Comparison of ENCODE assay signal across 32 cellular contexts in the genomic region with DNA sequence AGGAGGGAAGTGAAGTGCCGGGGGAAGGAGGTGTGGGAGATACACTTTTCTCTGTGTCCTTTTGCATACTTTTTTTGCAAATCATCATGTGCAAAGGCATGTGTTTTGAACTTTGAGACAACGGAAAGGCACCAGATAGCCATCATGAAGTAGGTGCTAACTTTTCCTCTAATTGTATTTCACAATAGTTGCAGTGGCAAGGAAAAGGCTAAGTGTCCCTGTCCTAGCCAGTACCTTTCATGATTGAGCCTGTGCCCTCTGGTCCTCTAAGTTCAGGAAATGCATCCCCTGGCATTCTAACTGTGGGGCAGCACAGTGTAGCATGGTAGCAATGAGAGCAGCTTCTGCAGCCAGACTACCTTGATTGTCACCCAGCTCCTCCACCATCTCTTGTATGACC.
"Had no signal": no experiment of that assay in that cellular context is flagged by ENCODE, and none has a peak within 500 bp of the region (broad histone marks: within the 10 kb centered on the region; RNA-seq: fewer than 3 reads in every experiment).

No MANE protein-coding gene starts in this region.

- H3K36me3 ChIP-seq: esophagus muscularis mucosa, gastrocnemius medialis, heart left ventricle, WERI-Rb-1 had no signal

- DNase-seq: activated B cell treated with CpG ODN at 0.5 μM for 24 hours; activated CD4-positive, alpha-beta T cell treated with anti-CD3 and anti-CD28 coated beads for 48 hours; activated CD4-positive, alpha-beta T cell treated with anti-CD3 and anti-CD28 coated beads, Interleukin-2, amount 50 U/mL, for 1 hour; activated CD4-positive, alpha-beta T cell treated with anti-CD3 and anti-CD28 coated beads, Interleukin-2, amount 50 U/mL, for 48 hours; activated CD8-positive, alpha-beta T cell treated with anti-CD3 and anti-CD28 coated beads, Interleukin-2, amount 10 ng/mL, durations not matched to agents 7 days and 5 days; activated effector memory CD4-positive, alpha-beta T cell treated with Interleukin-2 at 50 U/mL for 16 hours; activated gamma-delta T cell treated with Interleukin-2 at 50 U/mL for 16 hours; activated naive CD4-positive, alpha-beta T cell treated with anti-CD3 and anti-CD28 coated beads, Interleukin-2, amount 50 U/mL, for 16 hours; activated naive CD4-positive, alpha-beta T cell treated with Interleukin-2 at 50 U/mL for 16 hours; activated T-cell treated with anti-CD3 and anti-CD28 coated beads, Interleukin-2, amount 50 U/mL, for 4 hours; amniotic stem cell; anterior cingulate cortex; body of pancreas; caudate nucleus; cortex of kidney; dermis blood vessel endothelial cell; effector CD4-positive, alpha-beta T cell; effector memory CD8-positive, alpha-beta T cell; erythroblast; foreskin keratinocyte; gastrocnemius medialis; glutamatergic neuron; heart left ventricle; T-helper 17 cell; T1000; WERI-Rb-1 had no signal

- ATAC-seq: activated CD4-positive, CD25-positive, alpha-beta regulatory T cell treated with anti-CD3 and anti-CD28 coated beads, Interleukin-2, amount 50 U/mL, for 24 hours; activated CD8-positive, alpha-beta T cell treated with anti-CD3 and anti-CD28 coated beads, Interleukin-2, amount 10 ng/mL, durations not matched to agents 7 days and 5 days; activated T-cell treated with anti-CD3 and anti-CD28 coated beads, Interleukin-2, amount 50 U/mL, for 4 hours; activated T-helper 17 cell treated with anti-CD3 and anti-CD28 coated beads, Interleukin-2, amount 50 U/mL, for 72 hours; body of pancreas; effector memory CD8-positive, alpha-beta T cell; foreskin keratinocyte; gastrocnemius medialis; heart left ventricle; T-helper 17 cell had no signal

- H3K4me3 ChIP-seq: body of pancreas, esophagus muscularis mucosa, gastrocnemius medialis, heart left ventricle had no signal

- H3K4me1 ChIP-seq: body of pancreas, esophagus muscularis mucosa, foreskin keratinocyte, gastrocnemius medialis, heart left ventricle had no signal

- H3K27me3 Mint-ChIP-seq: activated B cell treated with CpG ODN at 0.5 μM for 24 hours; activated T-helper 17 cell treated with anti-CD3 and anti-CD28 coated beads, Interleukin-2, amount 50 U/mL, for 72 hours had no signal

- FAIRE-seq: colon had no signal

- H3K27ac ChIP-seq: body of pancreas, esophagus muscularis mucosa, foreskin keratinocyte, gastrocnemius medialis, heart left ventricle, WERI-Rb-1 had no signal

- H3K9me3 ChIP-seq: body of pancreas, gastrocnemius medialis had no signal

- H3K27me3 ChIP-seq: body of pancreas, esophagus muscularis mucosa, foreskin keratinocyte, gastrocnemius medialis had no signal

- H3K4me3 Mint-ChIP-seq: activated B cell treated with CpG ODN at 0.5 μM for 24 hours; activated CD8-positive, alpha-beta T cell treated with anti-CD3 and anti-CD28 coated beads, Interleukin-2, amount 10 ng/mL, durations not matched to agents 7 days and 5 days; activated naive CD8-positive, alpha-beta T cell; activated T-cell treated with anti-CD3 and anti-CD28 coated beads, Interleukin-2, amount 50 U/mL, for 4 hours; activated T-helper 17 cell treated with anti-CD3 and anti-CD28 coated beads, Interleukin-2, amount 50 U/mL, for 72 hours; effector memory CD8-positive, alpha-beta T cell; T-helper 17 cell; T-helper 2 cell treated with Interferon-gamma antibody and Interleukin-4, amounts not matched to agents 5 μg/mL and 100 μg/mL, for 36 hours had no signal

- H3K4me1 Mint-ChIP-seq: activated B cell treated with CpG ODN at 0.5 μM for 24 hours; activated T-helper 17 cell treated with anti-CD3 and anti-CD28 coated beads, Interleukin-2, amount 50 U/mL, for 72 hours; T-helper 17 cell had no signal

- H3K9me3 Mint-ChIP-seq: activated T-helper 17 cell treated with anti-CD3 and anti-CD28 coated beads, Interleukin-2, amount 50 U/mL, for 72 hours; effector memory CD8-positive, alpha-beta T cell had no signal

- H3K27ac Mint-ChIP-seq: activated B cell treated with CpG ODN at 0.5 μM for 24 hours; activated CD8-positive, alpha-beta T cell treated with anti-CD3 and anti-CD28 coated beads, Interleukin-2, amount 10 ng/mL, durations not matched to agents 7 days and 5 days; activated naive CD8-positive, alpha-beta T cell; activated T-helper 17 cell treated with anti-CD3 and anti-CD28 coated beads, Interleukin-2, amount 50 U/mL, for 72 hours; effector memory CD8-positive, alpha-beta T cell; T-helper 17 cell; T-helper 2 cell treated with Interferon-gamma antibody and Interleukin-4, amounts not matched to agents 5 μg/mL and 100 μg/mL, for 36 hours had no signal
